Comparison of ENCODE assay signal across 1 cellular context in genomic region chr2:213740453-213740852, GRCh38.
TF ChIP-seq lines count a peak whose summit lies in the region.

No MANE protein-coding gene starts in this region.

TF ChIP-seq in GM23338, 12 proteins besides CTCF, POLR2A, EP300 and RAD21 (continued from another document):
- TF ChIP-seq ZNF462 (CRISPR knock-in tag; IDR thresholded peaks at IDR 0.05) = no peak
- no peak for TF ChIP-seq ZNF331 (CRISPR knock-in tag; IDR thresholded peaks at IDR 0.05; ENCODE audit: low read depth)
- TF ChIP-seq JUNB (IDR thresholded peaks at IDR 0.05; ENCODE audit: unreplicated experiment) = no peak
